ENCODE assay signal across 1 cellular context in genomic region chr14:76551906-76552305, GRCh38.
TF ChIP-seq lines count a peak whose summit lies in the region.

No MANE protein-coding gene starts in this region.

TF ChIP-seq in GM23338, 12 proteins besides CTCF, POLR2A, EP300 and RAD21:
- TF ChIP-seq ZNF331 (CRISPR knock-in tag; IDR thresholded peaks at IDR 0.05; ENCODE audit: low read depth) (no peak), EZH2 (IDR thresholded peaks at IDR 0.05; ENCODE audit: low read depth, unreplicated experiment) (no peak), STAT1 (IDR thresholded peaks at IDR 0.05; ENCODE audit: unreplicated experiment) (no peak), POLR2AphosphoS5 (IDR thresholded peaks at IDR 0.05; ENCODE audit: low read depth) (no peak)
- TF ChIP-seq, protein P1, sequence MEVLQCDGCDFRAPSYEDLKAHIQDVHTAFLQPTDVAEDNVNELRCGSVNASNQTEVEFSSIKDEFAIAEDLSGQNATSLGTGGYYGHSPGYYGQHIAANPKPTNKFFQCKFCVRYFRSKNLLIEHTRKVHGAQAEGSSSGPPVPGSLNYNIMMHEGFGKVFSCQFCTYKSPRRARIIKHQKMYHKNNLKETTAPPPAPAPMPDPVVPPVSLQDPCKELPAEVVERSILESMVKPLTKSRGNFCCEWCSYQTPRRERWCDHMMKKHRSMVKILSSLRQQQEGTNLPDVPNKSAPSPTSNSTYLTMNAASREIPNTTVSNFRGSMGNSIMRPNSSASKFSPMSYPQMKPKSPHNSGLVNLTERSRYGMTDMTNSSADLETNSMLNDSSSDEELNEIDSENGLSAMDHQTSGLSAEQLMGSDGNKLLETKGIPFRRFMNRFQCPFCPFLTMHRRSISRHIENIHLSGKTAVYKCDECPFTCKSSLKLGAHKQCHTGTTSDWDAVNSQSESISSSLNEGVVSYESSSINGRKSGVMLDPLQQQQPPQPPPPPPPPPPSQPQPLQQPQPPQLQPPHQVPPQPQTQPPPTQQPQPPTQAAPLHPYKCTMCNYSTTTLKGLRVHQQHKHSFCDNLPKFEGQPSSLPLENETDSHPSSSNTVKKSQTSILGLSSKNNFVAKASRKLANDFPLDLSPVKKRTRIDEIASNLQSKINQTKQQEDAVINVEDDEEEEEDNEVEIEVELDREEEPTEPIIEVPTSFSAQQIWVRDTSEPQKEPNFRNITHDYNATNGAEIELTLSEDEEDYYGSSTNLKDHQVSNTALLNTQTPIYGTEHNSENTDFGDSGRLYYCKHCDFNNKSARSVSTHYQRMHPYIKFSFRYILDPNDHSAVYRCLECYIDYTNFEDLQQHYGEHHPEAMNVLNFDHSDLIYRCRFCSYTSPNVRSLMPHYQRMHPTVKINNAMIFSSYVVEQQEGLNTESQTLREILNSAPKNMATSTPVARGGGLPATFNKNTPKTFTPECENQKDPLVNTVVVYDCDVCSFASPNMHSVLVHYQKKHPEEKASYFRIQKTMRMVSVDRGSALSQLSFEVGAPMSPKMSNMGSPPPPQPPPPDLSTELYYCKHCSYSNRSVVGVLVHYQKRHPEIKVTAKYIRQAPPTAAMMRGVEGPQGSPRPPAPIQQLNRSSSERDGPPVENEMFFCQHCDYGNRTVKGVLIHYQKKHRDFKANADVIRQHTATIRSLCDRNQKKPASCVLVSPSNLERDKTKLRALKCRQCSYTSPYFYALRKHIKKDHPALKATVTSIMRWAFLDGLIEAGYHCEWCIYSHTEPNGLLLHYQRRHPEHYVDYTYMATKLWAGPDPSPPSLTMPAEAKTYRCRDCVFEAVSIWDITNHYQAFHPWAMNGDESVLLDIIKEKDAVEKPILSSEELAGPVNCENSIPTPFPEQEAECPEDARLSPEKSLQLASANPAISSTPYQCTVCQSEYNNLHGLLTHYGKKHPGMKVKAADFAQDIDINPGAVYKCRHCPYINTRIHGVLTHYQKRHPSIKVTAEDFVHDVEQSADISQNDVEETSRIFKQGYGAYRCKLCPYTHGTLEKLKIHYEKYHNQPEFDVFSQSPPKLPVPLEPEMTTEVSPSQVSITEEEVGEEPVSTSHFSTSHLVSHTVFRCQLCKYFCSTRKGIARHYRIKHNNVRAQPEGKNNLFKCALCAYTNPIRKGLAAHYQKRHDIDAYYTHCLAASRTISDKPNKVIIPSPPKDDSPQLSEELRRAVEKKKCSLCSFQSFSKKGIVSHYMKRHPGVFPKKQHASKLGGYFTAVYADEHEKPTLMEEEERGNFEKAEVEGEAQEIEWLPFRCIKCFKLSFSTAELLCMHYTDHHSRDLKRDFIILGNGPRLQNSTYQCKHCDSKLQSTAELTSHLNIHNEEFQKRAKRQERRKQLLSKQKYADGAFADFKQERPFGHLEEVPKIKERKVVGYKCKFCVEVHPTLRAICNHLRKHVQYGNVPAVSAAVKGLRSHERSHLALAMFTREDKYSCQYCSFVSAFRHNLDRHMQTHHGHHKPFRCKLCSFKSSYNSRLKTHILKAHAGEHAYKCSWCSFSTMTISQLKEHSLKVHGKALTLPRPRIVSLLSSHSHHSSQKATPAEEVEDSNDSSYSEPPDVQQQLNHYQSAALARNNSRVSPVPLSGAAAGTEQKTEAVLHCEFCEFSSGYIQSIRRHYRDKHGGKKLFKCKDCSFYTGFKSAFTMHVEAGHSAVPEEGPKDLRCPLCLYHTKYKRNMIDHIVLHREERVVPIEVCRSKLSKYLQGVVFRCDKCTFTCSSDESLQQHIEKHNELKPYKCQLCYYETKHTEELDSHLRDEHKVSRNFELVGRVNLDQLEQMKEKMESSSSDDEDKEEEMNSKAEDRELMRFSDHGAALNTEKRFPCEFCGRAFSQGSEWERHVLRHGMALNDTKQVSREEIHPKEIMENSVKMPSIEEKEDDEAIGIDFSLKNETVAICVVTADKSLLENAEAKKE (CRISPR knock-in tag; IDR thresholded peaks at IDR 0.05) = no peak
TF ChIP-seq in GM23338: peak in this region for 0.
